Comparison of ENCODE assay signal across 17 cellular contexts in the genomic region with DNA sequence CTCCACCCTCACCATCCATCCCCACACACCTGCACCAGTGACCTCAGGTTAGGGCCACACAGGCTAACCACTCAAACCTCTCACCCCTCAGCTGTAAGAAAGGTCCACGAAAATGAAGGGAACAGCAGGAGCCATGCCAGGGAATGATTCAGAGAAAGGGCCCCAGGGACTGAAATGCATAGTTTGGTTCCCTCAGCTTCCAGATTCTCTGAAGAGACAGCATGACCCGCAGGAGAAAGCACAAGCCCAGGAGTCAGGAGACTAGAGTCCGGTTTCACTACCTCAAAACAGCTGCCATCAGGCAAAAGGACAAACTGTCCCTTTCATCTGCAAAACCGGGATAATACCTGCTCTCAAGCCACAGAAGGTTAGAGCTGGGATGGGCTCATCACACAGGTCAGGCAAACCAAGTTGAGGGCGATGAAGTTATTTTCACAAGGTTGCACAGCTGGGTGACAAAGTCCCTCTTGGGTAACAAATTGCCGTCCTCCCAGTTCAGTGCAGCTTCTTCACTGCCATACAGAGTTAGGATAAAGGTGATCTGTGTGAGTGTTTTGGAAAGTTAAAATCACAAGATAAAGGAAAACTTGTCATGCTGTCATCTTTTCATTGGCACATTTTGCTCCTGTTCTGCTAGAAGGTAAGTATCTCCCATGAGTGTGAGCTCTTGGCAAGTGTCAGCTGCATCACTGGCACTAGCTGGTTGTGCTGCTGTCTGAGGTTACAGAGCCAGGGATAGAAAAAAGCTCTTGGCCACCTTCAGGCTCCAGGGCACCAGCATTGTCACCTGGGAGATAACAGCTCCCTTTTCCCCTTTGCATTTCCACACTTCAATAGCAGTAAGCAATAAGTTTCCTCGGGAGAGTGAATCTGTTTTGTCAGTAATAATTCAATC.
DNase-seq lines count a peak whose midpoint lies in the region; ATAC-seq, FAIRE-seq and TF ChIP-seq lines count a peak whose summit lies in the region.
"Had no signal": no experiment of that assay in that cellular context is flagged by ENCODE, and none has a peak within 500 bp of the region (broad histone marks: within the 10 kb centered on the region; RNA-seq: fewer than 3 reads in every experiment).

No MANE protein-coding gene starts in this region.

- peaks cover 44% of the 10 kb centered on the region for H3K4me1 Mint-ChIP-seq in HFFc6 (ENCODE audit: low read depth)
- no peaks in the 10 kb centered on the region for H3K4me1 Mint-ChIP-seq in glutamatergic neuron (ENCODE audit: low read depth, unreplicated experiment)

- H3K9ac ChIP-seq in adipocyte (ENCODE audit: low read length), result no peak overlapping the region

- H3K9me3 Mint-ChIP-seq in HFFc6, result no peaks in the 10 kb centered on the region
- peaks cover 2% of the 10 kb centered on the region for H3K9me3 Mint-ChIP-seq in glutamatergic neuron (ENCODE audit: unreplicated experiment)
- H3K9me3 Mint-ChIP-seq: CD8-positive, alpha-beta T cell had no signal

- H3K36me3 ChIP-seq in adipocyte (ENCODE audit: control insufficient read depth, insufficient read depth, low read length, severe bottlenecking), result no peaks in the 10 kb centered on the region
- no peaks in the 10 kb centered on the region for H3K36me3 ChIP-seq in lung (ENCODE audit: control insufficient read depth in 2 of 2, insufficient read depth in 2 of 2, low read length in 2 of 2)
- H3K36me3 ChIP-seq: HAP-1 had no signal

- no peaks in the 10 kb centered on the region for H3K4me1 ChIP-seq in adipocyte (ENCODE audit: control insufficient read depth, insufficient read depth, low read length)
- H3K4me1 ChIP-seq in lung (ENCODE audit: control insufficient read depth in 2 of 2, insufficient read depth in 2 of 2, low read length in 2 of 2), result no peaks in the 10 kb centered on the region
- H3K4me1 ChIP-seq: HAP-1 had no signal

- FAIRE-seq in D721Med (lab: Jason Lieb, UNC), result peak; percentile 55

- WGBS in lung, 2 donors, result 71 to 72% methylated on average over 7 of the region's 7 CpGs

- H3K27ac ChIP-seq in lung (ENCODE audit: low read depth in 1 of 2, low read length in 1 of 2), result no peak overlapping the region

- H3K27me3 Mint-ChIP-seq in HFFc6 (ENCODE audit: insufficient read depth) (no peaks in the 10 kb centered on the region; the same call in 1 of the 2 replicates), glutamatergic neuron (ENCODE audit: unreplicated experiment) (peaks cover 2% of the 10 kb centered on the region)

- no peak overlapping the region for H3K4me3 Mint-ChIP-seq in HFFc6
- H3K4me3 Mint-ChIP-seq in glutamatergic neuron (ENCODE audit: unreplicated experiment), result no peak overlapping the region
- H3K4me3 Mint-ChIP-seq: CD8-positive, alpha-beta T cell had no signal

- DNase-seq in D721Med (ENCODE audit: insufficient read length, low spot score) (no peak), HFFc6 (peak; percentile 30), adipocyte (ENCODE audit: low read depth) (peak; percentile 37), lung (ENCODE audit: low spot score) (no peak), glutamatergic neuron (no peak), 8988T (no peak), GDM1 (lab: John Stamatoyannopoulos, UW) (no peak)
- DNase-seq: ACHN; CD8-positive, alpha-beta T cell; DND-41; NCI-H1092 treated with DMSO at 0.1 percent for 48 hours; NCI-H1694 treated with DMSO at 0.1 percent for 48 hours; NCI-H446 had no signal

- ATAC-seq in lung (ENCODE audit: insufficient read depth, low FRiP score) (peak; percentile 11), HG02642 (IDR thresholded peaks at IDR 0.05; ENCODE audit: poor library complexity, unreplicated experiment) (no peak)
- ATAC-seq: CD8-positive, alpha-beta T cell; Right ventricle myocardium inferior; SK-N-SH treated with all-trans-retinoic acid at 6 μM for 48 hours had no signal

- H3K36me3 Mint-ChIP-seq in HFFc6 (ENCODE audit: low read depth), result no peaks in the 10 kb centered on the region
- H3K36me3 Mint-ChIP-seq in glutamatergic neuron (ENCODE audit: unreplicated experiment), result no peaks in the 10 kb centered on the region
- H3K36me3 Mint-ChIP-seq: CD8-positive, alpha-beta T cell had no signal

- H3K4me3 ChIP-seq in adipocyte (ENCODE audit: low read length), result no peak overlapping the region
- H3K4me3 ChIP-seq in lung, result no peak overlapping the region
- H3K4me3 ChIP-seq: HAP-1 had no signal

- H3K27ac Mint-ChIP-seq in HFFc6, result no peak overlapping the region
- H3K27ac Mint-ChIP-seq in glutamatergic neuron (ENCODE audit: unreplicated experiment), result no peak overlapping the region
- H3K27ac Mint-ChIP-seq: CD8-positive, alpha-beta T cell had no signal

- no peaks in the 10 kb centered on the region for H3K27me3 ChIP-seq in adipocyte (replicated peaks; ENCODE audit: control insufficient read depth, insufficient read depth, low read length)
- no peaks in the 10 kb centered on the region for H3K27me3 ChIP-seq in lung (ENCODE audit: control insufficient read depth, insufficient read depth)

- H3K9me3 ChIP-seq in adipocyte (ENCODE audit: control insufficient read depth, low read length) (no peaks in the 10 kb centered on the region), lung (ENCODE audit: control insufficient read depth in 2 of 2, insufficient read depth in 1 of 2, low read length in 1 of 2) (peaks cover 0 to 7% of the 10 kb centered on the region in 2 donors)
- H3K9me3 ChIP-seq: HAP-1 had no signal

- TF ChIP-seq CTCF in D721Med (IDR thresholded peaks at IDR 0.05; ENCODE audit: insufficient read depth, missing control alignments) (no peak), HFFc6 (IDR thresholded peaks at IDR 0.05) (no peak), lung (IDR thresholded peaks at IDR 0.05; ENCODE audit: control extremely low read depth, extremely low read depth) (no peak), glutamatergic neuron (IDR thresholded peaks at IDR 0.05; ENCODE audit: partially characterized antibody, unreplicated experiment) (no peak)

Comparison
In these comparisons a context has a peak if more than half of its experiments do, and no peak if none do; other contexts are left out.
1. DNase-seq: peak in HFFc6 (single experiment) and adipocyte (single experiment); none in D721Med (single experiment), lung (single experiment), glutamatergic neuron (single experiment), 8988T (single experiment) and GDM1 (single experiment).